Comparison of ENCODE assay signal across 16 cellular contexts in the genomic region with DNA sequence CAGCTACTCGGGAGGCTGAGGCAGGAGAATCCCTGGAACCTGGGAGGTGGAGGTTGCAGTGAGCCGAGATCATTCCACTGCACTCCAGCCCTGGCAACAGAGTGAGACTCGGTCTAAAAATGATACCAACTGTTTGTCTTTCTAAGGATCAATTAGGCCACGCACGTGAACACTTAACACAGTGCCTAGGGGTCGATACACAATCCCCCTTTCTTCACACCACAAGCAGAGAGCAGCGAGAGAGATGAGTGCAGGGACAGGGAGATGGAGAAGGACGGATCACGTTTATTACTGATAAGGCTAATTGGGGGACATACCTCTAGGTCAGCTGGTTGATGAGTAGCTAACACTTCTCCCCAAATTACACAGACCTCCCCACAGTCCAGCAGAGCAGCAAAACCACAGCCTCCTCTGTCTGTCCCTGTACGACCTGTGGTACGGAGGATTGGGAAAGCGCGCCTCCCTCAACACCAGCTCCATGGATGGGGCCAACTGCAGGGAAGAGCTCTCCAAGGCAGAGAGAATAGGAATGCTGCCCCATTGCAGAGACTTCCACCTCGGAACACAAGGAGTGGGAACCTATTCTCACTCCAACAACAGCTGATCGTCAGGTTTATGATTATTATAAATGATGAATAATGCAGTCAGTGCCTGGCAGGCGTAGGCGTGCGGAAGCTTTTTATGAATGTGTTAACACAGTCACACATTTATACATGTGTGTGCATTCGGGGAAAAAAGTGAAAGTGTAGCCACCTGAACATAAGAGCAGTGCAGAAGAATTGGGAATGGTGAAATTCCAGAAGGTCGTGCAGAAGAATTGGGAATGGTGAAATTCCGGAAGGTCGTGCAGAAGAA.
A peak's percentile ranks its signal among the peaks of the same experiment; 100 is the strongest.
DNase-seq lines count a peak whose midpoint lies in the region; TF ChIP-seq lines count a peak whose summit lies in the region.
"Had no signal": no experiment of that assay in that cellular context is flagged by ENCODE, and none has a peak within 500 bp of the region (broad histone marks: within the 10 kb centered on the region; RNA-seq: fewer than 3 reads in every experiment).

No MANE protein-coding gene starts in this region.

- H3K4me1 ChIP-seq in osteoblast (ENCODE audit: insufficient read depth, low read length), result peaks cover 17% of the 10 kb centered on the region

- H3K4me2 ChIP-seq in osteoblast (ENCODE audit: insufficient read depth, low read length), result no peak overlapping the region

- H2AFZ ChIP-seq in osteoblast (ENCODE audit: low read length), result no peak overlapping the region

- H3K79me2 ChIP-seq in osteoblast (ENCODE audit: insufficient read depth, low read length), result no peaks in the 10 kb centered on the region

- H3K27ac Mint-ChIP-seq in activated CD4-positive, alpha-beta T cell treated with anti-CD3 and anti-CD28 coated beads, Interleukin-2, amount 10 ng/mL, durations not matched to agents 7 days and 5 days, result no peak overlapping the region
- H3K27ac Mint-ChIP-seq in IgD-negative memory B cell, result peak overlapping the region in 2 of 3 donors; percentile 66 to 88
- no peak overlapping the region for H3K27ac Mint-ChIP-seq in activated CD4-positive, alpha-beta memory T cell treated with anti-CD3 and anti-CD28 coated beads, Interleukin-2, amount 10 ng/mL, durations not matched to agents 7 days and 5 days
- H3K27ac Mint-ChIP-seq: HFFc6 had no signal

- CTCF ChIA-PET in activated CD4-positive, alpha-beta T cell treated with anti-CD3 and anti-CD28 coated beads, Interleukin-2, amount 10 ng/mL, durations not matched to agents 7 days and 5 days (lab: Charles Lee), result no interaction called here
- CTCF ChIA-PET in activated CD4-positive, alpha-beta memory T cell treated with anti-CD3 and anti-CD28 coated beads, Interleukin-2, amount 10 ng/mL, durations not matched to agents 7 days and 5 days (lab: Charles Lee), result no interaction called here

- no peaks in the 10 kb centered on the region for H4K20me1 ChIP-seq in osteoblast (ENCODE audit: insufficient read depth, low read length)

- peaks cover 21% of the 10 kb centered on the region for H3K27me3 ChIP-seq in osteoblast (ENCODE audit: insufficient read depth, low read length)

- H3K4me3 ChIP-seq in osteoblast (ENCODE audit: insufficient read depth, low read length), result no peak overlapping the region

- POLR2A ChIA-PET in activated CD4-positive, alpha-beta T cell treated with anti-CD3 and anti-CD28 coated beads, Interleukin-2, amount 10 ng/mL, durations not matched to agents 7 days and 5 days (lab: Charles Lee), result no interaction called here
- POLR2A ChIA-PET in activated CD4-positive, alpha-beta memory T cell treated with anti-CD3 and anti-CD28 coated beads, Interleukin-2, amount 10 ng/mL, durations not matched to agents 7 days and 5 days (lab: Charles Lee), result no interaction called here

- H3K27me3 Mint-ChIP-seq in activated CD4-positive, alpha-beta T cell treated with anti-CD3 and anti-CD28 coated beads, Interleukin-2, amount 10 ng/mL, durations not matched to agents 7 days and 5 days, result no peaks in the 10 kb centered on the region
- peaks cover 2% of the 10 kb centered on the region for H3K27me3 Mint-ChIP-seq in IgD-negative memory B cell
- H3K27me3 Mint-ChIP-seq in activated CD4-positive, alpha-beta memory T cell treated with anti-CD3 and anti-CD28 coated beads, Interleukin-2, amount 10 ng/mL, durations not matched to agents 7 days and 5 days, result no peaks in the 10 kb centered on the region

- TF ChIP-seq CTCF in osteoblast (IDR thresholded peaks at IDR 0.05; ENCODE audit: extremely low read depth, low read depth, low read length), result no peak

- no peaks in the 10 kb centered on the region for H3K36me3 ChIP-seq in osteoblast (ENCODE audit: insufficient read depth, low read length)

- H3K9me3 ChIP-seq in osteoblast (ENCODE audit: low read depth, low read length), result no peaks in the 10 kb centered on the region

- peak; percentile 17 for DNase-seq in activated CD4-positive, alpha-beta T cell treated with anti-CD3 and anti-CD28 coated beads, Interleukin-2, amount 10 ng/mL, durations not matched to agents 7 days and 5 days
- no peak for DNase-seq in activated CD4-positive, alpha-beta T cell treated with anti-CD3 and anti-CD28 coated beads for 1 hour
- peak; percentile 25 for DNase-seq in activated CD4-positive, alpha-beta memory T cell treated with anti-CD3 and anti-CD28 coated beads, Interleukin-2, amount 10 ng/mL, durations not matched to agents 7 days and 5 days
- DNase-seq in osteoblast (ENCODE audit: insufficient read length, low spot score, missing footprints), result peak; percentile 46
- no peak for DNase-seq in NCI-H2196 treated with DMSO at 0.1 percent for 48 hours (lab: John Stamatoyannopoulos, UW; ENCODE audit: unreplicated experiment)
- DNase-seq in NCI-H1930 (lab: John Stamatoyannopoulos, UW), result no peak
- no peak for DNase-seq in dermis blood vessel endothelial cell
- DNase-seq: activated CD8-positive, alpha-beta memory T cell treated with anti-CD3 and anti-CD28 coated beads, Interleukin-2, amount 50 U/mL, for 48 hours; amniotic stem cell; foreskin melanocyte; HFFc6; left colon; NCI-H2081; NCI-H524; occipital lobe had no signal

- no peak overlapping the region for H3K27ac ChIP-seq in osteoblast (ENCODE audit: low read depth, low read length)

- H3K36me3 Mint-ChIP-seq in activated CD4-positive, alpha-beta T cell treated with anti-CD3 and anti-CD28 coated beads, Interleukin-2, amount 10 ng/mL, durations not matched to agents 7 days and 5 days (ENCODE audit: low read depth), result no peaks in the 10 kb centered on the region
- H3K36me3 Mint-ChIP-seq in IgD-negative memory B cell, result peaks cover 1% of the 10 kb centered on the region
- H3K36me3 Mint-ChIP-seq in activated CD4-positive, alpha-beta memory T cell treated with anti-CD3 and anti-CD28 coated beads, Interleukin-2, amount 10 ng/mL, durations not matched to agents 7 days and 5 days (ENCODE audit: low read depth), result peaks cover 2% of the 10 kb centered on the region

- H3K4me3 Mint-ChIP-seq in activated CD4-positive, alpha-beta T cell treated with anti-CD3 and anti-CD28 coated beads, Interleukin-2, amount 10 ng/mL, durations not matched to agents 7 days and 5 days, result no peak overlapping the region
- peak overlapping the region in 2 of 4 donors; percentile 19 to 28 for H3K4me3 Mint-ChIP-seq in IgD-negative memory B cell
- H3K4me3 Mint-ChIP-seq in activated CD4-positive, alpha-beta memory T cell treated with anti-CD3 and anti-CD28 coated beads, Interleukin-2, amount 10 ng/mL, durations not matched to agents 7 days and 5 days, result no peak overlapping the region
- H3K4me3 Mint-ChIP-seq: HFFc6 had no signal

- no peaks in the 10 kb centered on the region for H3K4me1 Mint-ChIP-seq in activated CD4-positive, alpha-beta T cell treated with anti-CD3 and anti-CD28 coated beads, Interleukin-2, amount 10 ng/mL, durations not matched to agents 7 days and 5 days
- H3K4me1 Mint-ChIP-seq in IgD-negative memory B cell, result no peaks in the 10 kb centered on the region
- peaks cover under 1% of the 10 kb centered on the region for H3K4me1 Mint-ChIP-seq in activated CD4-positive, alpha-beta memory T cell treated with anti-CD3 and anti-CD28 coated beads, Interleukin-2, amount 10 ng/mL, durations not matched to agents 7 days and 5 days

- peaks cover 10% of the 10 kb centered on the region for H3K9me3 Mint-ChIP-seq in activated CD4-positive, alpha-beta T cell treated with anti-CD3 and anti-CD28 coated beads, Interleukin-2, amount 10 ng/mL, durations not matched to agents 7 days and 5 days
- peaks cover 3 to 4% (median 4%) of the 10 kb centered on the region in 3 donors for H3K9me3 Mint-ChIP-seq in IgD-negative memory B cell
- H3K9me3 Mint-ChIP-seq in activated CD4-positive, alpha-beta memory T cell treated with anti-CD3 and anti-CD28 coated beads, Interleukin-2, amount 10 ng/mL, durations not matched to agents 7 days and 5 days, result peaks cover 5% of the 10 kb centered on the region
- H3K9me3 Mint-ChIP-seq: HFFc6 had no signal

Comparison
In these comparisons a context has a peak if more than half of its experiments do, and no peak if none do; other contexts are left out.
1. DNase-seq: peak in activated CD4-positive, alpha-beta T cell treated with anti-CD3 and anti-CD28 coated beads, Interleukin-2, amount 10 ng/mL, durations not matched to agents 7 days and 5 days (single experiment), activated CD4-positive, alpha-beta memory T cell treated with anti-CD3 and anti-CD28 coated beads, Interleukin-2, amount 10 ng/mL, durations not matched to agents 7 days and 5 days (single experiment) and osteoblast (single experiment); none in activated CD4-positive, alpha-beta T cell treated with anti-CD3 and anti-CD28 coated beads for 1 hour (single experiment), NCI-H2196 treated with DMSO at 0.1 percent for 48 hours (single experiment), NCI-H1930 (0 of 2) and dermis blood vessel endothelial cell (single experiment).
2. H3K27ac Mint-ChIP-seq: peak in IgD-negative memory B cell (2 of 3); none in activated CD4-positive, alpha-beta T cell treated with anti-CD3 and anti-CD28 coated beads, Interleukin-2, amount 10 ng/mL, durations not matched to agents 7 days and 5 days (single experiment) and activated CD4-positive, alpha-beta memory T cell treated with anti-CD3 and anti-CD28 coated beads, Interleukin-2, amount 10 ng/mL, durations not matched to agents 7 days and 5 days (single experiment).